ENCODE assay signal across 14 cellular contexts in the genomic region with DNA sequence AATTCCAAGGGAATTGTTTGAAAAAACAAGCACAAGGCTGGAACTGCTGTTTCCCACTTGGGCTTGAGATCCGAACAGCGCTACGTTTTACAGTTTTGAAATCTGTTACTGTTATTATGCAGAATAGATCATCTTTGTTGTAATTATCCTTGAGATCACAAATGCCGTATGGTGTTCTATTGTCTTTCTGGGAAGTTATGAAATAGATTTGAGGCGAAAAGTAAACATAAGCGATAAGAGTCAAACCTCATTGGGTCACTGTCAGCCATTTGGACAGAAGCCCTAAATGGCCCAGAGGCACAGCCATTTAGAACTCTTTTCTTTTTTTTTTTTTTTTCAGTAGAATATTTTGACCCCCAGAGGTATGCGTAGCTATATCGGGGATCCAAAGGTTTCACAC.
DNase-seq lines count a peak whose midpoint lies in the region; ATAC-seq and TF ChIP-seq lines count a peak whose summit lies in the region.
"Had no signal": no experiment of that assay in that cellular context is flagged by ENCODE, and none has a peak within 500 bp of the region (broad histone marks: within the 10 kb centered on the region; RNA-seq: fewer than 3 reads in every experiment).

No MANE protein-coding gene starts in this region.

- in situ Hi-C loops in mammary epithelial cell (cut with MboI; ENCODE audit: low sequenced_read_pairs in 2 of 2) = no loop called here

- dilution Hi-C loops in mammary epithelial cell (cut with HindIII; ENCODE audit: low sequenced_read_pairs) = no loop called here

- H3K9me3 ChIP-seq in breast epithelium = no peaks in the 10 kb centered on the region
- no peaks in the 10 kb centered on the region for H3K9me3 ChIP-seq in mammary epithelial cell (replicated peaks; ENCODE audit: insufficient read depth, low read length)
- no peaks in the 10 kb centered on the region for H3K9me3 ChIP-seq in neural cell (ENCODE audit: low read length)
- no peaks in the 10 kb centered on the region for H3K9me3 ChIP-seq in PC-3 (ENCODE audit: low read length)
- H3K9me3 ChIP-seq: BLaER1, HAP-1 had no signal

- H3K9me2 ChIP-seq in neural cell (ENCODE audit: insufficient read depth, low read length) (no peaks in the 10 kb centered on the region), PC-3 (replicated peaks; ENCODE audit: low read length) (no peaks in the 10 kb centered on the region)

- intact Hi-C loops in breast epithelium (cut with DNase I; ENCODE audit: low total_unique reads) = no loop called here
- intact Hi-C loops in mammary epithelial cell (cut with micrococcal nuclease) = no loop called here
- intact Hi-C loops in PC-3 (cut with micrococcal nuclease) = no loop called here

- H3K4me2 ChIP-seq in mammary epithelial cell (ENCODE audit: insufficient read depth, low read depth, low read length) (no peak overlapping the region), neural cell (ENCODE audit: low read length) (no peak overlapping the region), PC-3 (ENCODE audit: low read length) (no peak overlapping the region)
- H3K4me2 ChIP-seq: BLaER1 had no signal

- TF ChIP-seq POLR2A in breast epithelium (IDR thresholded peaks at IDR 0.05) (no peak), NB4 (IDR thresholded peaks at IDR 0.05; ENCODE audit: extremely low read depth, insufficient read length) (no peak)

- ATAC-seq in left lobe of liver (peak; percentile 70), PC-3 (no peak)

- no peak for TF ChIP-seq EP300 in neural cell (conservative IDR thresholded peaks at IDR 0.05; ENCODE audit: poor library complexity, severe bottlenecking)

- CTCF ChIA-PET in mammary epithelial cell (lab: Charles Lee; ENCODE audit: low non-redundant PET) (no interaction called here), PC-3 (lab: Charles Lee) (no interaction called here)

- H3K4me3 ChIP-seq in breast epithelium (peak overlapping the region in 2 of 3 donors; percentile 25 to 30), mammary epithelial cell (replicated peaks in 1 of 3; ENCODE audit: insufficient read depth in 1 of 3, low read depth in 2 of 3, low read length in 3 of 3) (no peak overlapping the region), NB4 (ENCODE audit: low read depth, low read length) (peak overlapping the region; percentile 72), neural cell (ENCODE audit: low read length) (no peak overlapping the region), PC-3 (ENCODE audit: low read length) (no peak overlapping the region)
- H3K4me3 ChIP-seq: BLaER1, HAP-1 had no signal

- H3K27ac ChIP-seq in breast epithelium (peak overlapping the region in 1 of 2 donors; percentile 72), mammary epithelial cell (ENCODE audit: insufficient read depth, low read depth, low read length) (no peak overlapping the region), neural cell (ENCODE audit: low read length) (peak overlapping the region; percentile 40), PC-3 (ENCODE audit: low read length) (no peak overlapping the region)
- H3K27ac ChIP-seq: BLaER1 had no signal

- H2AFZ ChIP-seq in mammary epithelial cell (ENCODE audit: low read depth, low read length) (no peak overlapping the region), neural cell (ENCODE audit: low read depth, low read length) (no peak overlapping the region), PC-3 (ENCODE audit: low read length) (no peak overlapping the region)

- BruUV-seq in mammary epithelial cell (replicated peaks; lab: Mats Ljungman, UMichigan) (no TSS peak), PC-3 (replicated peaks; lab: Mats Ljungman, UMichigan) (no TSS peak)

- H3K9ac ChIP-seq in mammary epithelial cell (ENCODE audit: insufficient read depth, low read length) = no peak overlapping the region
- H3K9ac ChIP-seq in neural cell (ENCODE audit: low read length) = no peak overlapping the region
- H3K9ac ChIP-seq in PC-3 (ENCODE audit: low read length) = no peak overlapping the region
- H3K9ac ChIP-seq: BLaER1 had no signal

- H3K27me3 ChIP-seq in breast epithelium (no peaks in the 10 kb centered on the region), mammary epithelial cell (ENCODE audit: insufficient read depth, low read length) (no peaks in the 10 kb centered on the region), neural cell (ENCODE audit: insufficient read depth, low read depth, low read length) (no peaks in the 10 kb centered on the region), PC-3 (ENCODE audit: low read length) (no peaks in the 10 kb centered on the region)
- H3K27me3 ChIP-seq: BLaER1 had no signal

- H3F3A ChIP-seq in neural cell (ENCODE audit: insufficient read depth, low read length, poor library complexity, severe bottlenecking) (peaks cover 9% of the 10 kb centered on the region), PC-3 (ENCODE audit: low read length, unreplicated experiment) (no peaks in the 10 kb centered on the region)

- TF ChIP-seq CTCF in breast epithelium (IDR thresholded peaks at IDR 0.05) (no peak), mammary epithelial cell (conservative IDR thresholded peaks at IDR 0.05 in 1 of 2, IDR thresholded peaks at IDR 0.05 in 1 of 2; ENCODE audit: extremely low read depth in 1 of 2, insufficient read depth in 1 of 2, low read depth in 1 of 2, low read length in 2 of 2) (no peak), NB4 (IDR thresholded peaks at IDR 0.05; ENCODE audit: low read depth, low read length) (no peak), neural cell (IDR thresholded peaks at IDR 0.05; ENCODE audit: poor library complexity, severe bottlenecking) (no peak), PC-3 (conservative IDR thresholded peaks at IDR 0.05; ENCODE audit: low read depth, low read length) (no peak)

- no peaks in the 10 kb centered on the region for H3K36me3 ChIP-seq in breast epithelium
- H3K36me3 ChIP-seq in mammary epithelial cell (ENCODE audit: insufficient read depth, low read length) = no peaks in the 10 kb centered on the region
- no peaks in the 10 kb centered on the region for H3K36me3 ChIP-seq in neural cell (ENCODE audit: insufficient read depth, low read length)
- no peaks in the 10 kb centered on the region for H3K36me3 ChIP-seq in PC-3 (ENCODE audit: low read depth, low read length)
- H3K36me3 ChIP-seq: HAP-1 had no signal

- DNase-seq in breast epithelium (ENCODE audit: low spot score in 2 of 2) (no peak), mammary epithelial cell (no peak), NB4 (ENCODE audit: low read depth) (peak; percentile 56), left lobe of liver (ENCODE audit: low spot score) (no peak), PC-3 (no peak), D341Med (ENCODE audit: low spot score) (no peak), iPS-NIHi11 (ENCODE audit: low spot score) (no peak)
- DNase-seq: 8988T; AML-193; CD8-positive, alpha-beta memory T cell; DMS 273 treated with DMSO at 0.1 percent for 48 hours had no signal

- H3K79me2 ChIP-seq in mammary epithelial cell (ENCODE audit: insufficient read depth, low read length) = no peaks in the 10 kb centered on the region
- no peaks in the 10 kb centered on the region for H3K79me2 ChIP-seq in neural cell (replicated peaks; ENCODE audit: insufficient read depth, low read length)
- no peaks in the 10 kb centered on the region for H3K79me2 ChIP-seq in PC-3 (ENCODE audit: low read length)

- H4K20me1 ChIP-seq in mammary epithelial cell (ENCODE audit: insufficient read depth, low read length) (no peaks in the 10 kb centered on the region), neural cell (ENCODE audit: insufficient read depth) (no peaks in the 10 kb centered on the region), PC-3 (ENCODE audit: low read length) (no peaks in the 10 kb centered on the region)
- H4K20me1 ChIP-seq: BLaER1 had no signal

- H3K4me1 ChIP-seq in breast epithelium (peaks cover 0 to 11% of the 10 kb centered on the region in 2 donors), mammary epithelial cell (ENCODE audit: insufficient read depth, low read length) (peaks cover 7% of the 10 kb centered on the region), PC-3 (ENCODE audit: insufficient read depth, low read length) (peaks cover 7% of the 10 kb centered on the region; the same call in 1 of the 2 replicates)
- H3K4me1 ChIP-seq: BLaER1 had no signal

- POLR2A ChIA-PET in PC-3 (lab: Charles Lee; ENCODE audit: unreplicated experiment) = no interaction called here

- TF ChIP-seq RAD21 in neural cell (conservative IDR thresholded peaks at IDR 0.05) = no peak

- 98% methylated on average over 8 of the region's 8 CpGs for WGBS in mammary epithelial cell (ENCODE audit: low coverage, missing lambda C conversion rate)

TF ChIP-seq in neural cell, 6 proteins besides CTCF, POLR2A, EP300 and RAD21:
- TF ChIP-seq SMC3 (conservative IDR thresholded peaks at IDR 0.05; ENCODE audit: poor library complexity) (no peak), TAF1 (IDR thresholded peaks at IDR 0.05; ENCODE audit: low read depth) (no peak), EZH2 (IDR thresholded peaks at IDR 0.05; ENCODE audit: borderline replicate concordance, insufficient read depth, low read length, poor library complexity, severe bottlenecking) (no peak), POLR2AphosphoS5 (IDR thresholded peaks at IDR 0.05) (no peak), MXI1 (conservative IDR thresholded peaks at IDR 0.05; ENCODE audit: poor library complexity, severe bottlenecking) (no peak)
- TF ChIP-seq, protein P1, sequence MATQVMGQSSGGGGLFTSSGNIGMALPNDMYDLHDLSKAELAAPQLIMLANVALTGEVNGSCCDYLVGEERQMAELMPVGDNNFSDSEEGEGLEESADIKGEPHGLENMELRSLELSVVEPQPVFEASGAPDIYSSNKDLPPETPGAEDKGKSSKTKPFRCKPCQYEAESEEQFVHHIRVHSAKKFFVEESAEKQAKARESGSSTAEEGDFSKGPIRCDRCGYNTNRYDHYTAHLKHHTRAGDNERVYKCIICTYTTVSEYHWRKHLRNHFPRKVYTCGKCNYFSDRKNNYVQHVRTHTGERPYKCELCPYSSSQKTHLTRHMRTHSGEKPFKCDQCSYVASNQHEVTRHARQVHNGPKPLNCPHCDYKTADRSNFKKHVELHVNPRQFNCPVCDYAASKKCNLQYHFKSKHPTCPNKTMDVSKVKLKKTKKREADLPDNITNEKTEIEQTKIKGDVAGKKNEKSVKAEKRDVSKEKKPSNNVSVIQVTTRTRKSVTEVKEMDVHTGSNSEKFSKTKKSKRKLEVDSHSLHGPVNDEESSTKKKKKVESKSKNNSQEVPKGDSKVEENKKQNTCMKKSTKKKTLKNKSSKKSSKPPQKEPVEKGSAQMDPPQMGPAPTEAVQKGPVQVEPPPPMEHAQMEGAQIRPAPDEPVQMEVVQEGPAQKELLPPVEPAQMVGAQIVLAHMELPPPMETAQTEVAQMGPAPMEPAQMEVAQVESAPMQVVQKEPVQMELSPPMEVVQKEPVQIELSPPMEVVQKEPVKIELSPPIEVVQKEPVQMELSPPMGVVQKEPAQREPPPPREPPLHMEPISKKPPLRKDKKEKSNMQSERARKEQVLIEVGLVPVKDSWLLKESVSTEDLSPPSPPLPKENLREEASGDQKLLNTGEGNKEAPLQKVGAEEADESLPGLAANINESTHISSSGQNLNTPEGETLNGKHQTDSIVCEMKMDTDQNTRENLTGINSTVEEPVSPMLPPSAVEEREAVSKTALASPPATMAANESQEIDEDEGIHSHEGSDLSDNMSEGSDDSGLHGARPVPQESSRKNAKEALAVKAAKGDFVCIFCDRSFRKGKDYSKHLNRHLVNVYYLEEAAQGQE (IDR thresholded peaks at IDR 0.05; ENCODE audit: borderline replicate concordance) = no peak
TF ChIP-seq in neural cell: peak in this region for 0.

Comparison
In these comparisons a context has a peak if more than half of its experiments do, and no peak if none do; other contexts are left out.
1. H3K4me3 ChIP-seq: peak in breast epithelium (2 of 3) and NB4 (single experiment); none in mammary epithelial cell (0 of 3), neural cell (single experiment) and PC-3 (single experiment).